Comparison of ENCODE assay signal across 1 cellular context in genomic region chr1:170145691-170146676, GRCh38.
TF ChIP-seq lines count a peak whose summit lies in the region.

Gene NTMT2 (plus strand): TSS chr1:170145959. CDS start chr1:170146108, 149 bp downstream.

TF ChIP-seq in WTC11, 78 proteins besides CTCF, POLR2A, EP300 and RAD21 (continued from another document):
- no peak for TF ChIP-seq MLX (CRISPR knock-in tag; IDR thresholded peaks at IDR 0.05)
